Comparison of ENCODE assay signal across 8 cellular contexts in genomic region chr16:68448360-68448970, GRCh38. TPM values are rescaled to one million over a fixed set of nuclear protein-coding genes. Genes with fewer than 3 reads are reported as not detected.
DNase-seq lines count a peak whose midpoint lies in the region; ATAC-seq lines count a peak whose summit lies in the region.

Gene SMPD3, minus strand, starts transcription at chr16:68448508. Its CDS starts 76,327 bp downstream, at chr16:68372181.

- H3K4me1 Mint-ChIP-seq in CD4-positive, alpha-beta memory T cell = peaks cover 15 to 34% (median 22%) of the 10 kb centered on the region in 4 donors
- peaks cover 17% of the 10 kb centered on the region for H3K4me1 Mint-ChIP-seq in activated CD8-positive, alpha-beta memory T cell treated with anti-CD3 and anti-CD28 coated beads, Interleukin-2, amount 10 ng/mL, durations not matched to agents 7 days and 5 days

- no peaks in the 10 kb centered on the region for H3K9me3 ChIP-seq in CD4-positive, alpha-beta memory T cell (ENCODE audit: control insufficient read depth in 1 of 2, low read length in 2 of 2)
- H3K9me3 ChIP-seq in endocrine pancreas (ENCODE audit: control insufficient read depth, low read length) = no peaks in the 10 kb centered on the region

- H3K36me3 Mint-ChIP-seq in CD4-positive, alpha-beta memory T cell = no peaks in the 10 kb centered on the region
- H3K36me3 Mint-ChIP-seq in activated CD8-positive, alpha-beta memory T cell treated with anti-CD3 and anti-CD28 coated beads, Interleukin-2, amount 10 ng/mL, durations not matched to agents 7 days and 5 days = no peaks in the 10 kb centered on the region

- DNase-seq in CD4-positive, alpha-beta memory T cell = peak; percentile 97 to 99 (median 98)
- DNase-seq in HT-29 (ENCODE audit: low spot score) = peak; percentile 98
- DNase-seq in NOMO-1 treated with DMSO at 0.1 percent for 48 hours (lab: John Stamatoyannopoulos, UW; ENCODE audit: unreplicated experiment) = peak; percentile 99
- peak; percentile 100 for DNase-seq in activated CD8-positive, alpha-beta memory T cell treated with anti-CD3 and anti-CD28 coated beads, Interleukin-2, amount 10 ng/mL, durations not matched to agents 7 days and 5 days
- peak; percentile 100 for DNase-seq in medulla oblongata (ENCODE audit: extremely low spot score)
- DNase-seq in stimulated activated CD4-positive, alpha-beta T cell treated with anti-CD3 and anti-CD28 coated beads, TNF-alpha, amount 100 ng/mL, for 24 hours (ENCODE audit: low read depth in 3 of 3) = peak; percentile 95 to 99 (median 98)

- peak within 1 kb of the TSS; percentile 66 for H3K9ac ChIP-seq in endocrine pancreas (ENCODE audit: control insufficient read depth, insufficient read depth, low read length)

- H3K4me3 Mint-ChIP-seq in CD4-positive, alpha-beta memory T cell = peak within 1 kb of the TSS; percentile 70 to 89 (median 78)
- peak within 1 kb of the TSS; percentile 69 for H3K4me3 Mint-ChIP-seq in activated CD8-positive, alpha-beta memory T cell treated with anti-CD3 and anti-CD28 coated beads, Interleukin-2, amount 10 ng/mL, durations not matched to agents 7 days and 5 days

- ATAC-seq in GM21360 (IDR thresholded peaks at IDR 0.05; ENCODE audit: unreplicated experiment) = peak; percentile 83
- ATAC-seq in activated CD8-positive, alpha-beta memory T cell treated with anti-CD3 and anti-CD28 coated beads, Interleukin-2, amount 10 ng/mL, durations not matched to agents 7 days and 5 days = peak; percentile 97

- CTCF ChIA-PET in CD4-positive, alpha-beta memory T cell (lab: Charles Lee; ENCODE audit: partially characterized antibody) = interaction anchor here (0.9 to 1.3 kb wide), 3 partner anchors 30 to 53 kb away, joined by 3 to 4 read pairs (median 3); no protein-coding TSS in a partner anchor
- CTCF ChIA-PET in activated CD8-positive, alpha-beta memory T cell treated with anti-CD3 and anti-CD28 coated beads, Interleukin-2, amount 10 ng/mL, durations not matched to agents 7 days and 5 days (lab: Charles Lee) = interaction anchor here (0.6 to 2.4 kb wide), 9 partner anchors 19 to 187 kb away, joined by 3 to 8 read pairs (median 3); no protein-coding TSS in a partner anchor

- H3K27ac Mint-ChIP-seq in CD4-positive, alpha-beta memory T cell = peak within 1 kb of the TSS in 6 of 7 donors; percentile 43 to 88 (median 65)
- H3K27ac Mint-ChIP-seq in activated CD8-positive, alpha-beta memory T cell treated with anti-CD3 and anti-CD28 coated beads, Interleukin-2, amount 10 ng/mL, durations not matched to agents 7 days and 5 days = no peak within 1 kb of the TSS

- POLR2A ChIA-PET in CD4-positive, alpha-beta memory T cell (lab: Charles Lee; ENCODE audit: partially characterized antibody) = interaction anchor here (0.8 to 2.9 kb wide), 8 partner anchors 14 to 82 kb away, joined by 3 to 35 read pairs (median 4); no protein-coding TSS in a partner anchor

- intact Hi-C loops in CD4-positive, alpha-beta memory T cell (cut with micrococcal nuclease) = loop anchor here (1.0 kb wide), 4 partner anchors 30 to 740 kb away; partner anchors contain the start of gene NFATC3

- no peak within 1 kb of the TSS for H3K27ac ChIP-seq in CD4-positive, alpha-beta memory T cell (ENCODE audit: low read depth, low read length)

- H3K27me3 ChIP-seq in CD4-positive, alpha-beta memory T cell (ENCODE audit: insufficient read depth, low read length) = peaks cover 8% of the 10 kb centered on the region
- H3K27me3 ChIP-seq in endocrine pancreas (ENCODE audit: control insufficient read depth, insufficient read depth, low read length) = no peaks in the 10 kb centered on the region

- no peaks in the 10 kb centered on the region for H3K9me3 Mint-ChIP-seq in CD4-positive, alpha-beta memory T cell
- H3K9me3 Mint-ChIP-seq in activated CD8-positive, alpha-beta memory T cell treated with anti-CD3 and anti-CD28 coated beads, Interleukin-2, amount 10 ng/mL, durations not matched to agents 7 days and 5 days (ENCODE audit: low read depth) = no peaks in the 10 kb centered on the region

- H3K4me1 ChIP-seq in CD4-positive, alpha-beta memory T cell (ENCODE audit: insufficient read depth, low read length) = peaks cover 36% of the 10 kb centered on the region
- no peaks in the 10 kb centered on the region for H3K4me1 ChIP-seq in endocrine pancreas (ENCODE audit: control insufficient read depth, insufficient read depth, low read length)

- H3K27me3 Mint-ChIP-seq in CD4-positive, alpha-beta memory T cell = peaks cover 12 to 14% of the 10 kb centered on the region in 2 donors
- H3K27me3 Mint-ChIP-seq in activated CD8-positive, alpha-beta memory T cell treated with anti-CD3 and anti-CD28 coated beads, Interleukin-2, amount 10 ng/mL, durations not matched to agents 7 days and 5 days = peaks cover 37% of the 10 kb centered on the region

- peak within 1 kb of the TSS; percentile 47 to 61 for H3K4me3 ChIP-seq in CD4-positive, alpha-beta memory T cell (ENCODE audit: low read length in 2 of 2)
- H3K4me3 ChIP-seq in endocrine pancreas (ENCODE audit: control insufficient read depth, insufficient read depth, low read length) = peak within 1 kb of the TSS; percentile 32

- no peaks in the 10 kb centered on the region for H3K36me3 ChIP-seq in CD4-positive, alpha-beta memory T cell (ENCODE audit: insufficient read depth, low read length)
- H3K36me3 ChIP-seq in endocrine pancreas (ENCODE audit: control insufficient read depth, insufficient read depth, low read length) = no peaks in the 10 kb centered on the region

RNA-seq across cellular contexts. Expression of gene SMPD3, which starts in this region (rescaled TPM):
- total RNA-seq in CD4-positive, alpha-beta memory T cell = 1 to 10 TPM in 1 of 2 experiments, under 1 TPM in 1; 0.75 to 3.1 TPM
- under 1 TPM; 0.63 to 0.99 TPM for polyA plus RNA-seq in CD4-positive, alpha-beta memory T cell
- total RNA-seq in HT-29 (2014; rRNA removed; shearing (Covaris generic)) = 45.7 and 50.7 TPM in 2 replicates
- 1 to 10 TPM; 7.7 to 7.9 TPM for total RNA-seq in activated CD8-positive, alpha-beta memory T cell treated with anti-CD3 and anti-CD28 coated beads, Interleukin-2, amount 10 ng/mL, durations not matched to agents 7 days and 5 days
